In genomic region chr17:38917259-38917658, GRCh38 we compare ENCODE assay signal across 13 cellular contexts. TPM values are rescaled to one million over a fixed set of nuclear protein-coding genes. Genes with fewer than 3 reads are reported as not detected.
DNase-seq lines count a peak whose midpoint lies in the region; ATAC-seq, FAIRE-seq and TF ChIP-seq lines count a peak whose summit lies in the region.
"Had no signal": no experiment of that assay in that cellular context is flagged by ENCODE, and none has a peak within 500 bp of the region (broad histone marks: within the 10 kb centered on the region; RNA-seq: fewer than 3 reads in every experiment).

No MANE protein-coding gene starts in this region.

- FAIRE-seq in K562 (lab: Jason Lieb, UNC) = peak; percentile 74

- H3K4me3 ChIP-seq in Loucy (ENCODE audit: low read length, poor library complexity, severe bottlenecking) = no peak overlapping the region
- H3K4me3 ChIP-seq in K562 = no peak overlapping the region
- H3K4me3 ChIP-seq in retinal pigment epithelial cell (ENCODE audit: low read length) = no peak overlapping the region
- no peak overlapping the region for H3K4me3 ChIP-seq in HAP-1

- H3K4me3 Mint-ChIP-seq in T-helper 1 cell treated with Interleukin-12 subunit alpha and Interleukin-12 subunit beta and Interleukin-4 antibody, amounts not matched to agents 30 μg/mL and 1 μg/mL, for 36 hours = no peak overlapping the region

- DNase-seq in T-helper 1 cell = no peak
- DNase-seq in K562 (ENCODE audit: extremely low read depth in 1 of 4, low spot score in 3 of 4) = peak in 1 of 4 experiments; percentile 7
- no peak for DNase-seq in retinal pigment epithelial cell (ENCODE audit: low read depth)
- DNase-seq in HAP-1 (ENCODE audit: low spot score in 2 of 2) = no peak
- DNase-seq in AG08396 (ENCODE audit: low spot score) = no peak
- DNase-seq in NCI-H524 treated with DMSO at 0.1 percent for 48 hours (lab: John Stamatoyannopoulos, UW) = no peak
- DNase-seq: central memory CD4-positive, alpha-beta T cell; GOT3; naive B cell had no signal

- H3K9me3 Mint-ChIP-seq in T-helper 1 cell treated with Interleukin-12 subunit alpha and Interleukin-12 subunit beta and Interleukin-4 antibody, amounts not matched to agents 30 μg/mL and 1 μg/mL, for 36 hours = no peaks in the 10 kb centered on the region
- H3K9me3 Mint-ChIP-seq: naive B cell had no signal

- H3K79me2 ChIP-seq in Loucy (ENCODE audit: insufficient read depth, low read length) (peaks cover 8% of the 10 kb centered on the region), K562 (ENCODE audit: control insufficient read depth, insufficient read depth, low read length) (no peaks in the 10 kb centered on the region)

- TF ChIP-seq CTCF in Loucy (conservative IDR thresholded peaks at IDR 0.05; ENCODE audit: low read length) (peak; percentile 48), K562 (IDR thresholded peaks at IDR 0.05 in 2 of 3, conservative IDR thresholded peaks at IDR 0.05 in 1 of 3; ENCODE audit: insufficient read depth in 2 of 3, low read depth in 1 of 3, low read length in 3 of 3) (peak in 1 of 3 experiments; percentile 46; a peak in 2 of 6 replicates), retinal pigment epithelial cell (conservative IDR thresholded peaks at IDR 0.05; ENCODE audit: low read depth, low read length) (peak; percentile 24)

- no TSS peak for BruUV-seq in K562 (replicated peaks; lab: Mats Ljungman, UMichigan)

- POLR2A ChIA-PET in K562 (lab: Yijun Ruan, JAX) = interaction anchor here (2.2 kb wide), 1 partner anchor 11 kb away, joined by 8 read pairs; no protein-coding TSS in a partner anchor

- no peak overlapping the region for H2AFZ ChIP-seq in Loucy (ENCODE audit: low read length)
- no peak overlapping the region for H2AFZ ChIP-seq in K562 (ENCODE audit: low read depth, low read length)

- no peak for TF ChIP-seq RAD21 in K562 (CRISPR knock-in tag; conservative IDR thresholded peaks at IDR 0.05 in 1 of 2, IDR thresholded peaks at IDR 0.05 in 1 of 2)

- H3K27ac Mint-ChIP-seq in T-helper 1 cell treated with Interleukin-12 subunit alpha and Interleukin-12 subunit beta and Interleukin-4 antibody, amounts not matched to agents 30 μg/mL and 1 μg/mL, for 36 hours = peak overlapping the region; percentile 10

- no peaks in the 10 kb centered on the region for H3K27me3 Mint-ChIP-seq in T-helper 1 cell treated with Interleukin-12 subunit alpha and Interleukin-12 subunit beta and Interleukin-4 antibody, amounts not matched to agents 30 μg/mL and 1 μg/mL, for 36 hours (ENCODE audit: low read depth)
- H3K27me3 Mint-ChIP-seq: naive B cell had no signal

- in situ Hi-C loops in K562 (cut with MboI) = no loop called here
- in situ Hi-C loops in HAP-1 (cut with MboI; ENCODE audit: low sequenced_read_pairs) = no loop called here

- WGBS in K562 (ENCODE audit: insufficient coverage, low coverage, missing lambda C conversion rate) = 81% methylated on average over 3 of the region's 3 CpGs

- ATAC-seq in K562 = no peak

- H3K9ac ChIP-seq in Loucy (ENCODE audit: low read depth, low read length, poor library complexity, severe bottlenecking) = no peak overlapping the region
- H3K9ac ChIP-seq in K562 (ENCODE audit: insufficient read depth in 1 of 2, low read depth in 2 of 2, low read length in 2 of 2) = no peak overlapping the region

- H4K20me1 ChIP-seq in Loucy (ENCODE audit: insufficient read depth, low read length, poor library complexity, severe bottlenecking) (no peaks in the 10 kb centered on the region), K562 (replicated peaks; ENCODE audit: control insufficient read depth, insufficient read depth, low read length) (peaks cover 5% of the 10 kb centered on the region; the same call in 1 of the 2 replicates)

- H3K9me3 ChIP-seq in Loucy (ENCODE audit: insufficient read depth, low read depth, low read length) (no peaks in the 10 kb centered on the region), K562 (replicated peaks; ENCODE audit: control insufficient read depth, insufficient read depth, low read depth, low read length) (no peaks in the 10 kb centered on the region), HAP-1 (no peaks in the 10 kb centered on the region)

- no peaks in the 10 kb centered on the region for H3K27me3 ChIP-seq in Loucy (ENCODE audit: insufficient read depth, low read length, poor library complexity, severe bottlenecking)
- H3K27me3 ChIP-seq in K562 (ENCODE audit: control insufficient read depth in 2 of 2, insufficient read depth in 2 of 2, low read length in 2 of 2) = no peaks in the 10 kb centered on the region
- H3K27me3 ChIP-seq in HAP-1 (ENCODE audit: low read depth) = no peaks in the 10 kb centered on the region

- CTCF ChIA-PET in K562 (lab: Yijun Ruan, JAX; ENCODE audit: low intra/inter-chr PET ratio) = interaction anchor here (0.6 to 1.2 kb wide), 2 partner anchors 66 to 327 kb away, joined by 3 read pairs; no protein-coding TSS in a partner anchor

- TF ChIP-seq POLR2A in K562 (conservative IDR thresholded peaks at IDR 0.05) = no peak

- H3K4me1 ChIP-seq in Loucy (ENCODE audit: insufficient read depth, low read length, poor library complexity, severe bottlenecking) (peaks cover 6% of the 10 kb centered on the region), K562 (replicated peaks in 1 of 2; ENCODE audit: control insufficient read depth in 2 of 2, insufficient read depth in 2 of 2, low read length in 2 of 2) (peaks cover 0 to 10% of the 10 kb centered on the region in 2 experiments; a peak in 1 of 5 replicates), HAP-1 (no peaks in the 10 kb centered on the region)

- no peaks in the 10 kb centered on the region for H3F3A ChIP-seq in Loucy (ENCODE audit: low read depth)

- intact Hi-C loops in K562 (cut with micrococcal nuclease) = no loop called here

- peaks cover 86% of the 10 kb centered on the region; the same call in 1 of the 2 replicates for H3K36me3 ChIP-seq in Loucy (ENCODE audit: insufficient read depth, low read length)
- H3K36me3 ChIP-seq in K562 (ENCODE audit: control insufficient read depth, insufficient read depth, low read length) = peaks cover 74% of the 10 kb centered on the region; the same call in 1 of the 3 replicates
- peaks cover 18% of the 10 kb centered on the region for H3K36me3 ChIP-seq in HAP-1 (replicated peaks)

- TF ChIP-seq EP300 in K562 (IDR thresholded peaks at IDR 0.05; ENCODE audit: low read length) = no peak

- peaks cover 8% of the 10 kb centered on the region for H3K4me1 Mint-ChIP-seq in T-helper 1 cell treated with Interleukin-12 subunit alpha and Interleukin-12 subunit beta and Interleukin-4 antibody, amounts not matched to agents 30 μg/mL and 1 μg/mL, for 36 hours (ENCODE audit: low read depth)

- H3K9me1 ChIP-seq in K562 (ENCODE audit: control insufficient read depth, insufficient read depth, low read length) = no peaks in the 10 kb centered on the region

- no peaks in the 10 kb centered on the region for H3K9me2 ChIP-seq in Loucy (replicated peaks; ENCODE audit: low read depth, low read length)

- H3K4me2 ChIP-seq in Loucy (ENCODE audit: low read depth, low read length, poor library complexity, severe bottlenecking) (no peak overlapping the region), K562 (ENCODE audit: insufficient read depth, low read length) (no peak overlapping the region)

- no peak overlapping the region for H3K27ac ChIP-seq in K562 (ENCODE audit: extremely low read depth, low read depth, low read length)

- peaks cover 29% of the 10 kb centered on the region for H3K36me3 Mint-ChIP-seq in T-helper 1 cell treated with Interleukin-12 subunit alpha and Interleukin-12 subunit beta and Interleukin-4 antibody, amounts not matched to agents 30 μg/mL and 1 μg/mL, for 36 hours (ENCODE audit: low read depth)

TF ChIP-seq in K562, 482 proteins besides CTCF, POLR2A, EP300 and RAD21:
- TF ChIP-seq MEIS2 (IDR thresholded peaks at IDR 0.05; ENCODE audit: partially characterized antibody) = no peak
- 0 out of 2 replicates have a peak, but pooled peaks have one; percentile 36 for TF ChIP-seq ZNF384 (IDR thresholded peaks at IDR 0.05; ENCODE audit: low read depth, low read length)
- peak; percentile 60 for TF ChIP-seq ESRRA (IDR thresholded peaks at IDR 0.05; ENCODE audit: borderline replicate concordance, low read depth)

RNA-seq across cellular contexts. Expression of gene LASP1, which starts 47.4 kb away (rescaled TPM):
- 56.3 and 141 TPM in 2 replicates for total RNA-seq in K562 (2011; cell fraction: chromatin; rRNA removed; ENCODE audit: low replicate concordance)
- 52.5 and 72.2 TPM in 2 replicates for total RNA-seq in K562 (2011; cell fraction: nucleolus; rRNA removed)
- total RNA-seq in K562 (2011; cell fraction: nucleoplasm; rRNA removed) = 56.8 and 72.4 TPM in 2 replicates
- total RNA-seq in K562 (2014; rRNA removed) (48.5 and 49.0 TPM in 2 replicates), K562 (2014; rRNA removed; fragmentation: Illumina TruSeq; extraction: Trizol) (35.1 and 38.8 TPM in 2 replicates), K562 (2015; rRNA removed; fragmentation: Illumina TruSeq; extraction: Trizol) (55.3 and 58.7 TPM in 2 replicates), K562 (2021) (112 and 125 TPM in 2 replicates)
- polyA plus RNA-seq in K562 (2011; rRNA removed) (45.9 and 62.1 TPM in 2 replicates), K562 (2014; fragmentation: Illumina TruSeq; extraction: Trizol) (95.7 and 104 TPM in 2 replicates), K562 (2014; fragmentation: Nextera tagmentation; extraction: Ambion mirVana) (10 to 100 TPM; 23.0 to 23.6 TPM), K562 (2014; rRNA removed) (69.1 and 78.2 TPM in 2 replicates)
- 58.9 and 166 TPM in 2 replicates for polyA plus RNA-seq in K562 (2011; cell fraction: cytosol; rRNA removed)
- 25.9 and 52.6 TPM in 2 replicates for polyA plus RNA-seq in K562 (2011; cell fraction: nucleus; rRNA removed)
- polyA plus RNA-seq in K562 (2012) = 110 and 126 TPM in 2 replicates
- 48.3 and 89.0 TPM in 2 replicates for polyA minus RNA-seq in K562 (2011; rRNA and poly(A)+ RNA removed)
- 56.3 and 79.0 TPM in 2 replicates for polyA minus RNA-seq in K562 (2011; cell fraction: cytosol; rRNA and poly(A)+ RNA removed)
- 20.1 and 22.1 TPM in 2 replicates for polyA minus RNA-seq in K562 (2011; cell fraction: nucleus; rRNA and poly(A)+ RNA removed)

RNA-seq across cellular contexts. Expression of gene FBXO47, which starts 49.9 kb away (rescaled TPM):
- total RNA-seq in K562 (2011; cell fraction: chromatin; rRNA removed; ENCODE audit: low replicate concordance) = not detected in 2 replicates
- not detected in 2 replicates for total RNA-seq in K562 (2011; cell fraction: nucleolus; rRNA removed)
- total RNA-seq in K562 (2011; cell fraction: nucleoplasm; rRNA removed) = not detected in 2 replicates
- total RNA-seq in K562 (2014; rRNA removed) = not detected in 2 replicates
- not detected in 2 replicates for total RNA-seq in K562 (2014; rRNA removed; fragmentation: Illumina TruSeq; extraction: Trizol)
- not detected in 2 replicates for total RNA-seq in K562 (2015; rRNA removed; fragmentation: Illumina TruSeq; extraction: Trizol)
- not detected in 2 replicates for total RNA-seq in K562 (2021)
- polyA plus RNA-seq in K562 (2011; rRNA removed) = not detected in 2 replicates
- not detected in 2 replicates for polyA plus RNA-seq in K562 (2011; cell fraction: cytosol; rRNA removed)
- not detected in 2 replicates for polyA plus RNA-seq in K562 (2011; cell fraction: nucleus; rRNA removed)
- not detected in 2 replicates for polyA plus RNA-seq in K562 (2012)
- polyA plus RNA-seq in K562 (2014; fragmentation: Illumina TruSeq; extraction: Trizol) = not detected in 2 replicates
- polyA plus RNA-seq in K562 (2014; fragmentation: Nextera tagmentation; extraction: Ambion mirVana) = not detected
- polyA plus RNA-seq in K562 (2014; rRNA removed) = not detected in 2 replicates
- polyA minus RNA-seq in K562 (2011; rRNA and poly(A)+ RNA removed) = not detected in 2 replicates
- not detected in 2 replicates for polyA minus RNA-seq in K562 (2011; cell fraction: cytosol; rRNA and poly(A)+ RNA removed)
- polyA minus RNA-seq in K562 (2011; cell fraction: nucleus; rRNA and poly(A)+ RNA removed) = not detected in 2 replicates
- total RNA-seq: kidney epithelial cell, LHCN-M2 had no signal
